ENCODE assay signal across 2 cellular contexts in genomic region chr19:38310986-38311385, GRCh38.
TF ChIP-seq lines count a peak whose summit lies in the region.

No MANE protein-coding gene starts in this region.

TF ChIP-seq in A549, 52 proteins besides CTCF, POLR2A, EP300 and RAD21:
- TF ChIP-seq E2F6 (IDR thresholded peaks at IDR 0.05; ENCODE audit: borderline replicate concordance, low read depth), result no peak
- TF ChIP-seq TP53 (CRISPR knock-in tag; IDR thresholded peaks at IDR 0.05), result no peak
- TF ChIP-seq JUNB (IDR thresholded peaks at IDR 0.05), result no peak
- no peak for TF ChIP-seq ZSCAN20 (CRISPR knock-in tag; IDR thresholded peaks at IDR 0.05)
- no peak for TF ChIP-seq CBX2 (IDR thresholded peaks at IDR 0.05; ENCODE audit: borderline replicate concordance, low read depth)
- TF ChIP-seq NFE2L2 (conservative IDR thresholded peaks at IDR 0.05; ENCODE audit: low read length), result no peak
- TF ChIP-seq FOSB (CRISPR knock-in tag; IDR thresholded peaks at IDR 0.05), result no peak
- no peak for TF ChIP-seq USF2 (IDR thresholded peaks at IDR 0.05)
- no peak for TF ChIP-seq HDAC2 (IDR thresholded peaks at IDR 0.05)
- TF ChIP-seq ZC3H11A (IDR thresholded peaks at IDR 0.05), result no peak
- TF ChIP-seq CHD4 (IDR thresholded peaks at IDR 0.05; ENCODE audit: borderline replicate concordance), result no peak
- no peak for TF ChIP-seq ESRRA (IDR thresholded peaks at IDR 0.05; ENCODE audit: borderline replicate concordance, low read length)
- TF ChIP-seq REST (IDR thresholded peaks at IDR 0.05), result no peak
- no peak for TF ChIP-seq MAX (IDR thresholded peaks at IDR 0.05)
- no peak for TF ChIP-seq HMGXB4 (CRISPR knock-in tag; IDR thresholded peaks at IDR 0.05; ENCODE audit: borderline replicate concordance)
- TF ChIP-seq HEYL (CRISPR knock-in tag; IDR thresholded peaks at IDR 0.05), result no peak
- TF ChIP-seq RCOR1 (IDR thresholded peaks at IDR 0.05; ENCODE audit: low read depth, low read length), result no peak
- no peak for TF ChIP-seq ELK1 (IDR thresholded peaks at IDR 0.05; ENCODE audit: low read depth, low read length)
- TF ChIP-seq MAFK (IDR thresholded peaks at IDR 0.05; ENCODE audit: partially characterized antibody), result no peak

TF ChIP-seq in H1, 55 proteins besides CTCF, POLR2A, EP300 and RAD21:
- TF ChIP-seq E2F6 (IDR thresholded peaks at IDR 0.05), result no peak
- no peak for TF ChIP-seq USF2 (IDR thresholded peaks at IDR 0.05; ENCODE audit: low read length)
- no peak for TF ChIP-seq BRCA1 (IDR thresholded peaks at IDR 0.05; ENCODE audit: low read depth, low read length)
- TF ChIP-seq PHF8 (conservative IDR thresholded peaks at IDR 0.05; ENCODE audit: low read depth, low read length), result no peak
- no peak for TF ChIP-seq RBBP5 (IDR thresholded peaks at IDR 0.05; ENCODE audit: borderline replicate concordance, low read depth, low read length)
- no peak for TF ChIP-seq TAF1 (IDR thresholded peaks at IDR 0.05; ENCODE audit: low read depth, low read length)
- no peak for TF ChIP-seq BACH1 (IDR thresholded peaks at IDR 0.05; ENCODE audit: low read length)
- TF ChIP-seq CHD7 (IDR thresholded peaks at IDR 0.05; ENCODE audit: insufficient replicate concordance, low read length), result no peak
- TF ChIP-seq SIRT6 (IDR thresholded peaks at IDR 0.05; ENCODE audit: low read length), result no peak
- TF ChIP-seq KDM1A (IDR thresholded peaks at IDR 0.05; ENCODE audit: borderline replicate concordance, low read length), result no peak
- no peak for TF ChIP-seq SUZ12 (IDR thresholded peaks at IDR 0.05; ENCODE audit: low read length)
